Comparison of ENCODE assay signal across 8 cellular contexts in the genomic region with DNA sequence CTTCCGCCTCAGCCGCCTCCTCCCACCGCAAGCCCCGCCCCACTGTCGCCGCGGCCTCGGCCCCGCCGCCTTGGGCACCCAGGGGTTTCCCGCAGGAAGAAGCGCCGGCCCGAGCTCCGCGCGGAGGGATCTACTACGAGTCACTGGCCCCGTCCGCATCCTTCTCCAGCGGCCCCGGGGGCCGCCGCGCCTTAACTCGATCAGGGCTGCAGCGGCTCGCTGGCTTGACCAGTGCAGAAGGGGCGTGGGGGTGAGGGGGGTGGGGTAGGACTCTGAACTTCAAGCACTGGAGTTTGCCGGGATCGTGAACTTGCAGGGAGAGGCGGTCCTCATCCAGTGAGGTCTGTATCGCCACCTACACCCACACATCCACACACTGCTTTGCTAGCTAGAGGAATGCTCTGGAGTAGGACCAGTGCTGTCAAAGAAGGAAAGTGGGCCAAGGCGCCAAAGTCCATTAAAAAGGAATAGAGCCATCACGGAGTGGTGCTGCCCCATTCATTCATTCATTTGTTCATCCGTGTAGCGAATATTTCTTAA.
DNase-seq lines count a peak whose midpoint lies in the region; ATAC-seq and TF ChIP-seq lines count a peak whose summit lies in the region.
"Not testable (repeated sequence)": the region's sequence is repeated elsewhere in the genome, so short reads cannot be mapped to it uniquely, and the experiment has no call there.

No MANE protein-coding gene starts in this region.

- not testable (repeated sequence) for H3K27me3 Mint-ChIP-seq in CD8-positive, alpha-beta memory T cell; activated T-helper 17 cell treated with anti-CD3 and anti-CD28 coated beads, Interleukin-2, amount 50 U/mL, for 72 hours; osteocyte (ENCODE audit: unreplicated experiment)

- H3K27ac ChIP-seq in CD8-positive, alpha-beta memory T cell (ENCODE audit: low read depth, low read length); SU-DHL-6 (ENCODE audit: low read depth, low read length); urinary bladder (ENCODE audit: low read depth): not testable (repeated sequence)
- H3K27ac ChIP-seq in dorsolateral prefrontal cortex, result peak overlapping the region in 1 of 59 donors; percentile 70

- not testable (repeated sequence) for H3F3A ChIP-seq in SU-DHL-6 (ENCODE audit: insufficient read depth)

- not testable (repeated sequence) for TF ChIP-seq CTCF in SU-DHL-6 (IDR thresholded peaks at IDR 0.05; ENCODE audit: insufficient read depth, low read length, poor library complexity, severe bottlenecking); dorsolateral prefrontal cortex (IDR thresholded peaks at IDR 0.05 in 54 of 56, conservative IDR thresholded peaks at IDR 0.05 in 2 of 56; ENCODE audit: low read depth in 1 of 56, partially characterized antibody in 56 of 56); osteocyte (IDR thresholded peaks at IDR 0.05)

- H3K36me3 ChIP-seq in CD8-positive, alpha-beta memory T cell (ENCODE audit: insufficient read depth, low read length); SU-DHL-6 (ENCODE audit: low read length); urinary bladder (ENCODE audit: insufficient read depth): not testable (repeated sequence)

- POLR2A ChIA-PET in CD8-positive, alpha-beta memory T cell (lab: Charles Lee), result not testable (repeated sequence)

- CTCF ChIA-PET in CD8-positive, alpha-beta memory T cell (lab: Charles Lee), result not testable (repeated sequence)

- not testable (repeated sequence) for H3K36me3 Mint-ChIP-seq in CD8-positive, alpha-beta memory T cell; activated T-helper 17 cell treated with anti-CD3 and anti-CD28 coated beads, Interleukin-2, amount 50 U/mL, for 72 hours (ENCODE audit: low read depth); osteocyte (ENCODE audit: unreplicated experiment)

- DNase-seq in CD8-positive, alpha-beta memory T cell; dorsolateral prefrontal cortex; left colon; osteocyte (ENCODE audit: extremely low spot score, unreplicated experiment): not testable (repeated sequence)

- 0% methylated on average over 2 of the region's 37 CpGs for WGBS in urinary bladder

- intact Hi-C loops in dorsolateral prefrontal cortex (cut with DNase I); left colon (cut with DNase I, micrococcal nuclease): not testable (repeated sequence)

- not testable (repeated sequence) for H3K9me3 ChIP-seq in CD8-positive, alpha-beta memory T cell (ENCODE audit: low read length); SU-DHL-6 (ENCODE audit: insufficient read depth, low read length)

- H3K27ac Mint-ChIP-seq in CD8-positive, alpha-beta memory T cell, result peak overlapping the region in 1 of 8 donors; percentile 58
- H3K27ac Mint-ChIP-seq in activated T-helper 17 cell treated with anti-CD3 and anti-CD28 coated beads, Interleukin-2, amount 50 U/mL, for 72 hours; osteocyte (ENCODE audit: unreplicated experiment): not testable (repeated sequence)

- not testable (repeated sequence) for H3K4me1 ChIP-seq in CD8-positive, alpha-beta memory T cell (ENCODE audit: insufficient read depth, low read length); urinary bladder (ENCODE audit: insufficient read depth)

- not testable (repeated sequence) for H3K79me2 ChIP-seq in SU-DHL-6 (ENCODE audit: insufficient read depth, low read length)

- peak; percentile 60 for ATAC-seq in HG02642 (IDR thresholded peaks at IDR 0.05; ENCODE audit: poor library complexity, unreplicated experiment)
- ATAC-seq in activated T-helper 17 cell treated with anti-CD3 and anti-CD28 coated beads, Interleukin-2, amount 50 U/mL, for 72 hours (replicated peaks), result peak; percentile 82
- ATAC-seq in left colon, result peak; percentile 84

- H4K20me1 ChIP-seq in SU-DHL-6 (ENCODE audit: low read depth, low read length), result not testable (repeated sequence)

- H2AFZ ChIP-seq in SU-DHL-6 (ENCODE audit: low read depth, low read length, severe bottlenecking), result not testable (repeated sequence)

- H3K9ac ChIP-seq in SU-DHL-6 (ENCODE audit: low read length), result 0 out of 2 replicates have a peak overlapping the region, but pooled peaks have one; percentile 51

- H3K4me2 ChIP-seq in SU-DHL-6 (ENCODE audit: low read depth, low read length, poor library complexity, severe bottlenecking), result not testable (repeated sequence)

- not testable (repeated sequence) for H3K9me3 Mint-ChIP-seq in CD8-positive, alpha-beta memory T cell; activated T-helper 17 cell treated with anti-CD3 and anti-CD28 coated beads, Interleukin-2, amount 50 U/mL, for 72 hours; osteocyte (ENCODE audit: unreplicated experiment)

- H3K4me1 Mint-ChIP-seq in CD8-positive, alpha-beta memory T cell; activated T-helper 17 cell treated with anti-CD3 and anti-CD28 coated beads, Interleukin-2, amount 50 U/mL, for 72 hours; osteocyte (ENCODE audit: unreplicated experiment): not testable (repeated sequence)

- not testable (repeated sequence) for H3K4me3 ChIP-seq in CD8-positive, alpha-beta memory T cell (ENCODE audit: low read length); SU-DHL-6 (ENCODE audit: insufficient read depth, low read length, poor library complexity, severe bottlenecking)
- H3K4me3 ChIP-seq in dorsolateral prefrontal cortex (peak overlapping the region in 30 of 59 donors; percentile 35 to 71 (median 55)), urinary bladder (ENCODE audit: low read depth, low read length) (peak overlapping the region; percentile 39)

- H3K4me3 Mint-ChIP-seq in CD8-positive, alpha-beta memory T cell, result peak overlapping the region in 4 of 7 donors; percentile 38 to 90 (median 70)
- not testable (repeated sequence) for H3K4me3 Mint-ChIP-seq in activated T-helper 17 cell treated with anti-CD3 and anti-CD28 coated beads, Interleukin-2, amount 50 U/mL, for 72 hours
- H3K4me3 Mint-ChIP-seq in osteocyte (ENCODE audit: unreplicated experiment), result peak overlapping the region; percentile 79

- H3K27me3 ChIP-seq in CD8-positive, alpha-beta memory T cell (ENCODE audit: insufficient read depth, low read length, poor library complexity, severe bottlenecking); SU-DHL-6 (ENCODE audit: low read length); dorsolateral prefrontal cortex: not testable (repeated sequence)

- H3K9me2 ChIP-seq in SU-DHL-6 (replicated peaks; ENCODE audit: insufficient read depth, low read length), result not testable (repeated sequence)
